Comparison of ENCODE assay signal across 19 cellular contexts in the genomic region with DNA sequence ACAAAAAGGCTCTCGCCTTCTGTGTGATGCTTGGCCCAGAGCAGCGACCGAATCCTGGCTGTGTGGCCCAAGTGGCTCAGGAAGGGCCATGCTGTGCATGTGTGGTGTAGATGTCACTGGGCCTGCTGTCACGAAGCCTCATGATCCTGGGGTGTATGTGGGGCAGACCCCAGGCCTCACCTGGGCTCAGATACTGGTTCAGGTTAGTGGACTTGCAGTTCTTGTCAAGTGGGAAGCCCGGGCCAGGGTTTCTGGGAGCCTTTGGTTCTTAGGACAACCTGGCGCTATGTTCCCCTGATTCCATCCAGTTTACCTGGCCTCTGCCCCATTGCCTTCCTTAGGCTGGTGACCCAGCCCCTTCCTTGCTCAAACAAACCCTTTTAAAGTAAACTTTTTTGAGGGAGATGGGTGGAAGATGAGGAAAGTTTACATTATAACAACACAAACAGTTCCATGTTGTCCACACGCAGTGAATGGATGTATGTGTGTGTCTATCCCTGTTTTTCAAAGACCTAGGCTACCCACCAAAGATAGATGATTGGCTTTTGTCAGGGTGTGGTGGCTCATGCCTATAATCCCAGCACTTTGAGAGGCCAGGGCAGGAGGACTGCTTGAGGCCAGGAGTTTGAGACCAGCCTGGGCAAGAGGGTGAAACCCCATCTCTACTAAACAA.
A peak's percentile ranks its signal among the peaks of the same experiment; 100 is the strongest.
DNase-seq lines count a peak whose midpoint lies in the region; ATAC-seq and TF ChIP-seq lines count a peak whose summit lies in the region.
"Had no signal": no experiment of that assay in that cellular context is flagged by ENCODE, and none has a peak within 500 bp of the region (broad histone marks: within the 10 kb centered on the region; RNA-seq: fewer than 3 reads in every experiment).

No MANE protein-coding gene starts in this region.

- POLR2A ChIA-PET in WTC11 (lab: Charles Lee) = no interaction called here
- POLR2A ChIA-PET in A673 (lab: Charles Lee; ENCODE audit: low non-redundant PET) = no interaction called here

- H2BK12ac ChIP-seq in trophoblast cell (ENCODE audit: low read length) = no peak overlapping the region

- H3K4me3 Mint-ChIP-seq in Calu3 (ENCODE audit: low read depth, unreplicated experiment) (no peak overlapping the region), WTC11 (no peak overlapping the region)
- H3K4me3 Mint-ChIP-seq: activated T-helper 1 cell treated with anti-CD3 and anti-CD28 coated beads, Interleukin-12 subunit alpha, Interleukin-12 subunit beta, Interleukin-2, Interleukin-4 antibody, amounts not matched to agents 30 ng/mL and 10 ng/mL and 1 ng/mL, durations not matched to agents 14 hours and 24 hours and 36 hours had no signal

- no peak overlapping the region for H3K23ac ChIP-seq in trophoblast cell (ENCODE audit: low read length)

- H4K12ac ChIP-seq in trophoblast cell (ENCODE audit: low read depth, low read length) = no peak overlapping the region

- H4K8ac ChIP-seq in trophoblast cell (ENCODE audit: low read depth, low read length) = no peak overlapping the region

- no peak for DNase-seq in Calu3
- no peak for DNase-seq in WTC11 (ENCODE audit: low spot score)
- peak in 1 of 2 donors; percentile 11 for DNase-seq in left colon
- no peak for DNase-seq in trophoblast cell
- no peak for DNase-seq in A673 (ENCODE audit: low spot score)
- no peak for DNase-seq in WERI-Rb-1
- no peak for DNase-seq in foreskin fibroblast
- DNase-seq: ACHN; C1 segment of cervical spinal cord; hypothalamus; NCI-H1417; NCI-H526; stimulated activated CD8-positive, alpha-beta memory T cell treated with anti-CD3 and anti-CD28 coated beads, Interleukin-4, amount 100 ng/mL, for 48 hours; SW 1271 had no signal

- H2BK5ac ChIP-seq in trophoblast cell (ENCODE audit: low read depth, low read length, poor library complexity) = no peak overlapping the region

- H3K27ac ChIP-seq in trophoblast cell (ENCODE audit: low read depth, low read length) (no peak overlapping the region), A673 (ENCODE audit: low read depth, low read length, poor library complexity, severe bottlenecking) (no peak overlapping the region), WERI-Rb-1 (no peak overlapping the region)

- H3K36me3 ChIP-seq in trophoblast cell (ENCODE audit: control insufficient read depth in 1 of 2, insufficient read depth in 2 of 2, low read length in 2 of 2) (peaks cover 30 to 37% of the 10 kb centered on the region in 2 experiments), A673 (ENCODE audit: insufficient read depth, low read length, poor library complexity, severe bottlenecking) (peaks cover 32% of the 10 kb centered on the region), WERI-Rb-1 (peaks cover 42% of the 10 kb centered on the region)
- H3K36me3 ChIP-seq: prostate gland had no signal

- no TSS peak for BruUV-seq in Calu3 (replicated peaks; lab: Mats Ljungman, UMichigan)
- no TSS peak for BruUV-seq in A673 (replicated peaks; lab: Mats Ljungman, UMichigan)

- H3K27me3 Mint-ChIP-seq in Calu3 (ENCODE audit: unreplicated experiment) (no peaks in the 10 kb centered on the region), WTC11 (ENCODE audit: low read depth) (no peaks in the 10 kb centered on the region)

- H3K18ac ChIP-seq in trophoblast cell (ENCODE audit: low read length) = no peak overlapping the region

- no peak for TF ChIP-seq CTCF in Calu3 (IDR thresholded peaks at IDR 0.05; ENCODE audit: unreplicated experiment)
- TF ChIP-seq CTCF in WTC11 (IDR thresholded peaks at IDR 0.05) = no peak
- TF ChIP-seq CTCF in A673 (conservative IDR thresholded peaks at IDR 0.05; ENCODE audit: low read depth, low read length) = no peak
- TF ChIP-seq CTCF in WERI-Rb-1 (IDR thresholded peaks at IDR 0.05; ENCODE audit: low read depth, low read length) = no peak
- TF ChIP-seq CTCF in foreskin fibroblast (IDR thresholded peaks at IDR 0.05; ENCODE audit: low read depth, low read length) = no peak

- CTCF ChIA-PET in Calu3 (lab: Charles Lee) (interaction anchor here (0.8 kb wide), 1 partner anchor 310 kb away, joined by 3 read pairs; no protein-coding TSS in a partner anchor), WTC11 (lab: Charles Lee) (interaction anchor here (0.7 to 1.3 kb wide), 4 partner anchors 13 to 1238 kb away, joined by 3 to 4 read pairs (median 3); no protein-coding TSS in a partner anchor), A673 (lab: Charles Lee) (interaction anchor here (1.0 kb wide), 1 partner anchor 310 kb away, joined by 3 read pairs; no protein-coding TSS in a partner anchor)

- H3K27me3 ChIP-seq in trophoblast cell (ENCODE audit: insufficient read depth, low read length) (no peaks in the 10 kb centered on the region), A673 (replicated peaks; ENCODE audit: insufficient read depth, low read depth, low read length, poor library complexity) (no peaks in the 10 kb centered on the region), WERI-Rb-1 (ENCODE audit: insufficient read depth, low read depth, severe bottlenecking) (no peaks in the 10 kb centered on the region)

- H3K4ac ChIP-seq in trophoblast cell (ENCODE audit: low read depth, low read length) = no peak overlapping the region

- peak overlapping the region; percentile 25 for H3K27ac Mint-ChIP-seq in Calu3 (ENCODE audit: unreplicated experiment)
- peak overlapping the region; percentile 82 for H3K27ac Mint-ChIP-seq in WTC11
- H3K27ac Mint-ChIP-seq: activated naive CD4-positive, alpha-beta T cell treated with anti-CD3 and anti-CD28 coated beads, Interleukin-2, amount 50 U/mL, for 72 hours; activated T-helper 1 cell treated with anti-CD3 and anti-CD28 coated beads, Interleukin-12 subunit alpha, Interleukin-12 subunit beta, Interleukin-2, Interleukin-4 antibody, amounts not matched to agents 30 ng/mL and 10 ng/mL and 1 ng/mL, durations not matched to agents 14 hours and 24 hours and 36 hours had no signal

- H3K9me3 Mint-ChIP-seq in Calu3 (ENCODE audit: low read depth, unreplicated experiment) (no peaks in the 10 kb centered on the region), WTC11 (no peaks in the 10 kb centered on the region)
- H3K9me3 Mint-ChIP-seq: activated naive CD4-positive, alpha-beta T cell treated with anti-CD3 and anti-CD28 coated beads, Interleukin-2, amount 50 U/mL, for 72 hours; activated T-helper 1 cell treated with anti-CD3 and anti-CD28 coated beads, Interleukin-12 subunit alpha, Interleukin-12 subunit beta, Interleukin-2, Interleukin-4 antibody, amounts not matched to agents 30 ng/mL and 10 ng/mL and 1 ng/mL, durations not matched to agents 14 hours and 24 hours and 36 hours had no signal

- intact Hi-C loops in Calu3 (cut with micrococcal nuclease; ENCODE audit: unreplicated experiment) = no loop called here
- intact Hi-C loops in left colon (cut with DNase I, micrococcal nuclease) = loop anchor here in 1 of 2 donors (5.0 to 10.0 kb wide), 2 partner anchors 309 to 507 kb away; no protein-coding TSS in a partner anchor
- intact Hi-C loops in A673 (cut with micrococcal nuclease; ENCODE audit: unreplicated experiment) = loop anchor here (5.0 kb wide), 1 partner anchor 519 kb away; no protein-coding TSS in a partner anchor

- no peak overlapping the region for H3K4me2 ChIP-seq in trophoblast cell (ENCODE audit: low read length)

- peak overlapping the region; percentile 65 for H3K9ac ChIP-seq in trophoblast cell (ENCODE audit: low read length)

- H2AFZ ChIP-seq in trophoblast cell (ENCODE audit: insufficient read depth, low read length, poor library complexity) = no peak overlapping the region

- WGBS in trophoblast cell (ENCODE audit: extremely low coverage, insufficient coverage, insufficient read length) = no CpG with 5 or more reads among the region's 7 CpGs

- no peak overlapping the region for H2BK120ac ChIP-seq in trophoblast cell (ENCODE audit: insufficient read depth, low read length, poor library complexity)

- no peaks in the 10 kb centered on the region for H3K79me2 ChIP-seq in trophoblast cell (ENCODE audit: control insufficient read depth, insufficient read depth, low read length, poor library complexity)

- peaks cover 22% of the 10 kb centered on the region for H3K4me1 Mint-ChIP-seq in Calu3 (ENCODE audit: low read depth, unreplicated experiment)
- peaks cover 3% of the 10 kb centered on the region for H3K4me1 Mint-ChIP-seq in WTC11

- no peak for ATAC-seq in WTC11
- peak; percentile 8 for ATAC-seq in left colon
- no peak for ATAC-seq in HG02970 (IDR thresholded peaks at IDR 0.05; ENCODE audit: low FRiP score, unreplicated experiment)
- ATAC-seq: activated naive CD4-positive, alpha-beta T cell treated with anti-CD3 and anti-CD28 coated beads, Interleukin-2, amount 50 U/mL, for 72 hours; HCT116 had no signal

- H3K4me3 ChIP-seq in trophoblast cell (ENCODE audit: low read depth, low read length) = no peak overlapping the region
- H3K4me3 ChIP-seq in A673 (ENCODE audit: low read depth, low read length, poor library complexity, severe bottlenecking) = no peak overlapping the region
- H3K4me3 ChIP-seq in WERI-Rb-1 (ENCODE audit: low read depth, low read length) = no peak overlapping the region
- no peak overlapping the region for H3K4me3 ChIP-seq in foreskin fibroblast (ENCODE audit: low read depth in 1 of 2, low read length in 2 of 2)
- H3K4me3 ChIP-seq: prostate gland had no signal

- H3K79me1 ChIP-seq in trophoblast cell (ENCODE audit: low read length) = no peaks in the 10 kb centered on the region

- peaks cover 53% of the 10 kb centered on the region for H3K36me3 Mint-ChIP-seq in Calu3 (ENCODE audit: insufficient read depth, unreplicated experiment)
- peaks cover 25% of the 10 kb centered on the region for H3K36me3 Mint-ChIP-seq in WTC11

- H3K9me3 ChIP-seq in trophoblast cell (ENCODE audit: insufficient read depth, low read depth, low read length) (no peaks in the 10 kb centered on the region), A673 (ENCODE audit: low read depth, low read length, poor library complexity, severe bottlenecking) (no peaks in the 10 kb centered on the region), WERI-Rb-1 (ENCODE audit: severe bottlenecking) (no peaks in the 10 kb centered on the region)
- H3K9me3 ChIP-seq: prostate gland had no signal

- no peak overlapping the region for H2AK5ac ChIP-seq in trophoblast cell (ENCODE audit: low read length)

- peaks cover 6 to 8% of the 10 kb centered on the region in 2 experiments for H3K4me1 ChIP-seq in trophoblast cell (ENCODE audit: control insufficient read depth in 1 of 2, insufficient read depth in 2 of 2, low read length in 2 of 2)
- H3K4me1 ChIP-seq in A673 (ENCODE audit: insufficient read depth, low read length, poor library complexity, severe bottlenecking) = no peaks in the 10 kb centered on the region
- H3K4me1 ChIP-seq: prostate gland had no signal

- no peak overlapping the region for H4K91ac ChIP-seq in trophoblast cell (ENCODE audit: low read depth, low read length)

- no peak overlapping the region for H3K14ac ChIP-seq in trophoblast cell (ENCODE audit: low read length)

TF ChIP-seq in WTC11, 78 proteins besides CTCF, POLR2A, EP300 and RAD21 (continues in another document):
- TF ChIP-seq MYBL2 (CRISPR knock-in tag; IDR thresholded peaks at IDR 0.05) (no peak), SP1 (CRISPR knock-in tag; conservative IDR thresholded peaks at IDR 0.05) (no peak), GRHL2 (CRISPR knock-in tag; IDR thresholded peaks at IDR 0.05; ENCODE audit: insufficient replicate concordance, severe bottlenecking) (no peak), ZNF263 (CRISPR knock-in tag; IDR thresholded peaks at IDR 0.05; ENCODE audit: low read depth) (no peak)
